ENCODE assay signal across 2 cellular contexts in the genomic region with DNA sequence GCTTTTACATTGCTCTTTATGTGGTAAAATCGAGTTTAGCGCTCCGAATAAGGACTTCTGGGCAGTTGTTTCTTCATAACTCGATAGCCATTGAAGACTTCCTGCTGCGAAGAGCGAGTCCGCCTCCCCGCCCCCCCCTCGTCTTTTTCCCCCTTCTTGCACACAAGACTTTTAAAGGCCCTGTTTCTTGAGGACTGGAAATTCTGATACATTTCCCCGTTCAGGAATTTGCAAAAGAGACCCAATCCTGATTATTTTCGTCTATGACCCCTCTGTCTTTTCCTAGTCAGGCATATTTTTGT.
TF ChIP-seq lines count a peak whose summit lies in the region.

No MANE protein-coding gene starts in this region.

TF ChIP-seq in K562, 482 proteins besides CTCF, POLR2A, EP300 and RAD21 (continued from another document):
- TF ChIP-seq, protein P1, sequence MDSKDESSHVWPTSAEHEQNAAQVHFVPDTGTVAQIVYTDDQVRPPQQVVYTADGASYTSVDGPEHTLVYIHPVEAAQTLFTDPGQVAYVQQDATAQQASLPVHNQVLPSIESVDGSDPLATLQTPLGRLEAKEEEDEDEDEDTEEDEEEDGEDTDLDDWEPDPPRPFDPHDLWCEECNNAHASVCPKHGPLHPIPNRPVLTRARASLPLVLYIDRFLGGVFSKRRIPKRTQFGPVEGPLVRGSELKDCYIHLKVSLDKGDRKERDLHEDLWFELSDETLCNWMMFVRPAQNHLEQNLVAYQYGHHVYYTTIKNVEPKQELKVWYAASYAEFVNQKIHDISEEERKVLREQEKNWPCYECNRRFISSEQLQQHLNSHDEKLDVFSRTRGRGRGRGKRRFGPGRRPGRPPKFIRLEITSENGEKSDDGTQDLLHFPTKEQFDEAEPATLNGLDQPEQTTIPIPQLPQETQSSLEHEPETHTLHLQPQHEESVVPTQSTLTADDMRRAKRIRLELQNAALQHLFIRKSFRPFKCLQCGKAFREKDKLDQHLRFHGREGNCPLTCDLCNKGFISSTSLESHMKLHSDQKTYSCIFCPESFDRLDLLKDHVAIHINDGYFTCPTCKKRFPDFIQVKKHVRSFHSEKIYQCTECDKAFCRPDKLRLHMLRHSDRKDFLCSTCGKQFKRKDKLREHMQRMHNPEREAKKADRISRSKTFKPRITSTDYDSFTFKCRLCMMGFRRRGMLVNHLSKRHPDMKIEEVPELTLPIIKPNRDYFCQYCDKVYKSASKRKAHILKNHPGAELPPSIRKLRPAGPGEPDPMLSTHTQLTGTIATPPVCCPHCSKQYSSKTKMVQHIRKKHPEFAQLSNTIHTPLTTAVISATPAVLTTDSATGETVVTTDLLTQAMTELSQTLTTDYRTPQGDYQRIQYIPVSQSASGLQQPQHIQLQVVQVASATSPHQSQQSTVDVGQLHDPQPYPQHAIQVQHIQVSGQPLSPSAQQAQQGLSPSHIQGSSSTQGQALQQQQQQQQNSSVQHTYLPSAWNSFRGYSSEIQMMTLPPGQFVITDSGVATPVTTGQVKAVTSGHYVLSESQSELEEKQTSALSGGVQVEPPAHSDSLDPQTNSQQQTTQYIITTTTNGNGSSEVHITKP (IDR thresholded peaks at IDR 0.05; ENCODE audit: partially characterized antibody): peak; percentile 33

TF ChIP-seq in HepG2, 621 proteins besides CTCF, POLR2A, EP300 and RAD21 (continued from another document):
- TF ChIP-seq, protein P2, sequence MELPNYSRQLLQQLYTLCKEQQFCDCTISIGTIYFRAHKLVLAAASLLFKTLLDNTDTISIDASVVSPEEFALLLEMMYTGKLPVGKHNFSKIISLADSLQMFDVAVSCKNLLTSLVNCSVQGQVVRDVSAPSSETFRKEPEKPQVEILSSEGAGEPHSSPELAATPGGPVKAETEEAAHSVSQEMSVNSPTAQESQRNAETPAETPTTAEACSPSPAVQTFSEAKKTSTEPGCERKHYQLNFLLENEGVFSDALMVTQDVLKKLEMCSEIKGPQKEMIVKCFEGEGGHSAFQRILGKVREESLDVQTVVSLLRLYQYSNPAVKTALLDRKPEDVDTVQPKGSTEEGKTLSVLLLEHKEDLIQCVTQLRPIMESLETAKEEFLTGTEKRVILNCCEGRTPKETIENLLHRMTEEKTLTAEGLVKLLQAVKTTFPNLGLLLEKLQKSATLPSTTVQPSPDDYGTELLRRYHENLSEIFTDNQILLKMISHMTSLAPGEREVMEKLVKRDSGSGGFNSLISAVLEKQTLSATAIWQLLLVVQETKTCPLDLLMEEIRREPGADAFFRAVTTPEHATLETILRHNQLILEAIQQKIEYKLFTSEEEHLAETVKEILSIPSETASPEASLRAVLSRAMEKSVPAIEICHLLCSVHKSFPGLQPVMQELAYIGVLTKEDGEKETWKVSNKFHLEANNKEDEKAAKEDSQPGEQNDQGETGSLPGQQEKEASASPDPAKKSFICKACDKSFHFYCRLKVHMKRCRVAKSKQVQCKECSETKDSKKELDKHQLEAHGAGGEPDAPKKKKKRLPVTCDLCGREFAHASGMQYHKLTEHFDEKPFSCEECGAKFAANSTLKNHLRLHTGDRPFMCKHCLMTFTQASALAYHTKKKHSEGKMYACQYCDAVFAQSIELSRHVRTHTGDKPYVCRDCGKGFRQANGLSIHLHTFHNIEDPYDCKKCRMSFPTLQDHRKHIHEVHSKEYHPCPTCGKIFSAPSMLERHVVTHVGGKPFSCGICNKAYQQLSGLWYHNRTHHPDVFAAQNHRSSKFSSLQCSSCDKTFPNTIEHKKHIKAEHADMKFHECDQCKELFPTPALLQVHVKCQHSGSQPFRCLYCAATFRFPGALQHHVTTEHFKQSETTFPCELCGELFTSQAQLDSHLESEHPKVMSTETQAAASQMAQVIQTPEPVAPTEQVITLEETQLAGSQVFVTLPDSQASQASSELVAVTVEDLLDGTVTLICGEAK (IDR thresholded peaks at IDR 0.05): no peak
- TF ChIP-seq, protein P2 (CRISPR knock-in tag; IDR thresholded peaks at IDR 0.05): no peak
- TF ChIP-seq, protein P3, sequence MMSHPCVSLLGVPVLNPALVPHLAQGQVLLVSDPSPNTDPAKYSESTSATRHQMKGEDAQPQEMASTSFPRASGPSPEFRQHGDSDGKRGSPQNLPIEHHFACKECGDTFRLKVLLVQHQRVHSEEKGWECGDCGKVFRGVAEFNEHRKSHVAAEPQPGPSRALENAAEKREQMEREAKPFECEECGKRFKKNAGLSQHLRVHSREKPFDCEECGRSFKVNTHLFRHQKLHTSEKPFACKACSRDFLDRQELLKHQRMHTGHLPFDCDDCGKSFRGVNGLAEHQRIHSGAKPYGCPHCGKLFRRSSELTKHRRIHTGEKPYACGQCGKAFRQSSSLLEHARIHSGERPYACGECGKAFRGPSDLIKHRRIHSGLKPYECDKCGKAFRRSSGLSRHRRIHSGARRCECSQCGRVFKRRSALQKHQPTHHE (CRISPR knock-in tag; IDR thresholded peaks at IDR 0.05; ENCODE audit: borderline replicate concordance): no peak
TF ChIP-seq in HepG2: peak in this region for 6.
